Comparison of ENCODE assay signal across 19 cellular contexts in genomic region chr6:25142506-25142905, GRCh38.
"Had no signal": no experiment of that assay in that cellular context is flagged by ENCODE, and none has a peak within 500 bp of the region (broad histone marks: within the 10 kb centered on the region; RNA-seq: fewer than 3 reads in every experiment).

No MANE protein-coding gene starts in this region.

- H3K27ac Mint-ChIP-seq: mesothelial cell of epicardium, nephron progenitor cell, type B pancreatic cell, WTC11 had no signal

- H3K4me1 Mint-ChIP-seq: nephron progenitor cell, WTC11 had no signal

- H3K27me3 Mint-ChIP-seq: type B pancreatic cell had no signal

- H3K36me3 Mint-ChIP-seq: mesothelial cell of epicardium, type B pancreatic cell, WTC11 had no signal

- ATAC-seq: gastroesophageal sphincter, heart left ventricle, left lobe of liver, WTC11 had no signal

- H3K36me3 ChIP-seq: ascending aorta, gastroesophageal sphincter, heart left ventricle, stomach had no signal

- H3K9me3 Mint-ChIP-seq: mesothelial cell of epicardium, nephron progenitor cell, type B pancreatic cell had no signal

- H3K4me3 Mint-ChIP-seq: mesothelial cell of epicardium, nephron progenitor cell, type B pancreatic cell, WTC11 had no signal

- H3K27me3 ChIP-seq: ascending aorta, gastroesophageal sphincter, heart left ventricle, stomach had no signal

- H3K27ac ChIP-seq: ascending aorta, gastroesophageal sphincter, heart left ventricle, stomach had no signal

- H3K4me3 ChIP-seq: ascending aorta, gastroesophageal sphincter, heart left ventricle, lung, stomach had no signal

- H3K9me3 ChIP-seq: ascending aorta, gastroesophageal sphincter, heart left ventricle, stomach had no signal

- DNase-seq: activated CD4-positive, alpha-beta T cell treated with anti-CD3 and anti-CD28 coated beads for 48 hours; activated naive CD4-positive, alpha-beta T cell treated with Interleukin-2 at 50 U/mL for 16 hours; activated T-cell treated with anti-CD3 and anti-CD28 coated beads for 4 hours; cortex of kidney; erythroblast; heart left ventricle; kidney; nephron progenitor cell; nucleus accumbens; stimulated activated CD4-positive, alpha-beta T cell treated with anti-CD3 and anti-CD28 coated beads, Interleukin-12 subunit alpha, Interleukin-12 subunit beta, amount 100 ng/mL, for 4 hours; stimulated activated CD4-positive, alpha-beta T cell treated with anti-CD3 and anti-CD28 coated beads, Interleukin-1b, Interleukin-23, amount 100 ng/mL, for 48 hours; stomach had no signal
